ENCODE assay signal across 23 cellular contexts in the genomic region with DNA sequence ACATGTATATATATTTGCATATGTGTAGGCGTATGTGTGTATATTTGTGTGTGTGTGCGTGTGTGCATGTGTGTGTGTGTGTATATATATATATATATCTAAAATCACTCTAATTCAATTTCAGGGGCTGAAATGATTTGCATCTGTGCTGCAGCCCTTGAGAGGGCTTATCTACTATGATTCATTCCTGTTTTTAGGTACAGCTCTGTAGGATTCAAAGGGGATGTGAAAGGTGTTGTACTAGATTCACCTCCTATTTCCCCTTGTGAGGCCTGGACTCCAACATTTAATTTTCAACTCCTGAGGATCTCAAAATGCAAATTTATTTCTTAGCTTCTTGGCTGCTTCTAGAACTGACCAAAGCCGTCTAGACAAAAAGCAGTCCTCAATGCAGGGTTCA.
DNase-seq lines count a peak whose midpoint lies in the region; ATAC-seq and TF ChIP-seq lines count a peak whose summit lies in the region.
"Had no signal": no experiment of that assay in that cellular context is flagged by ENCODE, and none has a peak within 500 bp of the region (broad histone marks: within the 10 kb centered on the region; RNA-seq: fewer than 3 reads in every experiment).

No MANE protein-coding gene starts in this region.

- no peak overlapping the region for H3K4me3 Mint-ChIP-seq in central memory CD8-positive, alpha-beta T cell
- H3K4me3 Mint-ChIP-seq in stimulated activated naive B cell treated with anti-CD40 and anti-IgM and Interleukin-4, amounts not matched to agents 10 μg/mL and 1 μg/mL and 100 μg/mL, for 72 hours, result no peak overlapping the region

- H3K4me3 ChIP-seq in DOHH2 (ENCODE audit: low read length), result no peak overlapping the region
- H3K4me3 ChIP-seq: SJSA1 had no signal

- no peaks in the 10 kb centered on the region for H3K27me3 ChIP-seq in DOHH2 (ENCODE audit: control insufficient read depth, low read length)
- H3K27me3 ChIP-seq: BE2C, SJSA1 had no signal

- no peak for TF ChIP-seq CTCF in DOHH2 (IDR thresholded peaks at IDR 0.05; ENCODE audit: low read depth, low read length, poor library complexity, severe bottlenecking)

- no peaks in the 10 kb centered on the region for H3K9me2 ChIP-seq in DOHH2 (replicated peaks; ENCODE audit: control insufficient read depth, low read length)

- H3K9me3 ChIP-seq in DOHH2 (ENCODE audit: control insufficient read depth, insufficient read depth, low read length), result no peaks in the 10 kb centered on the region
- H3K9me3 ChIP-seq: BE2C, SJSA1 had no signal

- H3K27me3 Mint-ChIP-seq in central memory CD8-positive, alpha-beta T cell, result no peaks in the 10 kb centered on the region
- H3K27me3 Mint-ChIP-seq in stimulated activated naive B cell treated with anti-CD40 and anti-IgM and Interleukin-4, amounts not matched to agents 10 μg/mL and 1 μg/mL and 100 μg/mL, for 72 hours, result no peaks in the 10 kb centered on the region

- H3K27ac ChIP-seq in DOHH2 (ENCODE audit: low read depth, low read length), result no peak overlapping the region
- H3K27ac ChIP-seq: SJSA1 had no signal

- peaks cover 18% of the 10 kb centered on the region for H3K4me1 ChIP-seq in DOHH2 (ENCODE audit: control insufficient read depth, low read length)

- no peaks in the 10 kb centered on the region for H3K9me3 Mint-ChIP-seq in central memory CD8-positive, alpha-beta T cell
- no peaks in the 10 kb centered on the region for H3K9me3 Mint-ChIP-seq in stimulated activated naive B cell treated with anti-CD40 and anti-IgM and Interleukin-4, amounts not matched to agents 10 μg/mL and 1 μg/mL and 100 μg/mL, for 72 hours

- H3K4me1 Mint-ChIP-seq in central memory CD8-positive, alpha-beta T cell, result peaks cover 7% of the 10 kb centered on the region
- peaks cover 3 to 10% of the 10 kb centered on the region in 2 donors for H3K4me1 Mint-ChIP-seq in stimulated activated naive B cell treated with anti-CD40 and anti-IgM and Interleukin-4, amounts not matched to agents 10 μg/mL and 1 μg/mL and 100 μg/mL, for 72 hours

- no peaks in the 10 kb centered on the region for H3F3A ChIP-seq in DOHH2 (ENCODE audit: control insufficient read depth, insufficient read depth)

- no peaks in the 10 kb centered on the region for H3K36me3 ChIP-seq in DOHH2 (ENCODE audit: control insufficient read depth, low read length)
- H3K36me3 ChIP-seq: BE2C, SJSA1 had no signal

- peak; percentile 55 for ATAC-seq in HG02852 (IDR thresholded peaks at IDR 0.05; ENCODE audit: unreplicated experiment)
- no peak for ATAC-seq in central memory CD8-positive, alpha-beta T cell (replicated peaks; ENCODE audit: extremely low read depth, poor library complexity, severe bottlenecking)
- peak; percentile 54 to 76 for ATAC-seq in stimulated activated naive B cell treated with anti-CD40 and anti-IgM and Interleukin-4, amounts not matched to agents 10 μg/mL and 1 μg/mL and 100 μg/mL, for 72 hours (replicated peaks)
- ATAC-seq: HCT116, PC-3, Right ventricle myocardium inferior had no signal

- H3K4me2 ChIP-seq in DOHH2 (ENCODE audit: low read length), result 0 out of 2 replicates have a peak overlapping the region, but pooled peaks have one; percentile 6

- H3K79me2 ChIP-seq in DOHH2 (ENCODE audit: control insufficient read depth, low read length), result no peaks in the 10 kb centered on the region

- H3K27ac Mint-ChIP-seq in central memory CD8-positive, alpha-beta T cell (ENCODE audit: low read depth), result peak overlapping the region; percentile 52
- H3K27ac Mint-ChIP-seq in stimulated activated naive B cell treated with anti-CD40 and anti-IgM and Interleukin-4, amounts not matched to agents 10 μg/mL and 1 μg/mL and 100 μg/mL, for 72 hours, result no peak overlapping the region

- H4K20me1 ChIP-seq in DOHH2 (ENCODE audit: control insufficient read depth, insufficient read depth, low read depth, low read length), result no peaks in the 10 kb centered on the region

- TF ChIP-seq POLR2A in erythroblast (IDR thresholded peaks at IDR 0.05; ENCODE audit: low read length), result no peak

- DNase-seq in central memory CD8-positive, alpha-beta T cell (ENCODE audit: low spot score in 2 of 2), result no peak
- no peak for DNase-seq in stimulated activated naive B cell treated with anti-CD40 and anti-IgM and Interleukin-4, amounts not matched to agents 10 μg/mL and 1 μg/mL and 100 μg/mL, for 72 hours
- no peak for DNase-seq in erythroblast (lab: John Stamatoyannopoulos, UW)
- DNase-seq in activated CD4-positive, CD25-positive, alpha-beta regulatory T cell (lab: John Stamatoyannopoulos, UW), result no peak
- no peak for DNase-seq in kidney tubule cell (ENCODE audit: low spot score)
- DNase-seq: 8988T, ACHN, BE2C, DMS53, KBM-7, MV-4-11, NCI-H1105 treated with DMSO at 0.1 percent for 48 hours, NCI-H146, NCI-H1930, NCI-H2107, NCI-H524, NCI-H774, PC-3 had no signal

- H3K36me3 Mint-ChIP-seq in central memory CD8-positive, alpha-beta T cell (ENCODE audit: insufficient read depth), result peaks cover 30% of the 10 kb centered on the region
- H3K36me3 Mint-ChIP-seq in stimulated activated naive B cell treated with anti-CD40 and anti-IgM and Interleukin-4, amounts not matched to agents 10 μg/mL and 1 μg/mL and 100 μg/mL, for 72 hours, result peaks cover 10 to 15% of the 10 kb centered on the region in 2 donors
